In genomic region chr6:18343741-18344140, GRCh38 we compare ENCODE assay signal across 11 cellular contexts. TPM values are rescaled to one million over a fixed set of nuclear protein-coding genes. Genes with fewer than 3 reads are reported as not detected.
DNase-seq lines count a peak whose midpoint lies in the region; ATAC-seq and TF ChIP-seq lines count a peak whose summit lies in the region.
"Had no signal": no experiment of that assay in that cellular context is flagged by ENCODE, and none has a peak within 500 bp of the region (broad histone marks: within the 10 kb centered on the region; RNA-seq: fewer than 3 reads in every experiment).

No MANE protein-coding gene starts in this region.

- peak overlapping the region; percentile 49 for H2AFZ ChIP-seq in PC-9

- H3K9me3 ChIP-seq in PC-9 (ENCODE audit: insufficient read depth, low read depth): no peaks in the 10 kb centered on the region
- H3K9me3 ChIP-seq: SJSA1 had no signal

- intact Hi-C loops in activated CD8-positive, alpha-beta T cell treated with anti-CD3 and anti-CD28 coated beads for 36 hours (cut with micrococcal nuclease): no loop called here
- intact Hi-C loops in PC-9 (cut with micrococcal nuclease; ENCODE audit: unreplicated experiment): loop anchor here (1.0 to 5.0 kb wide), 3 partner anchors 44 to 159 kb away; partner anchors contain the start of gene RNF144B

- no peak for TF ChIP-seq CTCF in activated CD8-positive, alpha-beta T cell treated with anti-CD3 and anti-CD28 coated beads for 36 hours (IDR thresholded peaks at IDR 0.05)
- TF ChIP-seq CTCF in PC-9 (conservative IDR thresholded peaks at IDR 0.05) (no peak), omental fat pad (IDR thresholded peaks at IDR 0.05) (no peak)

- H3K9me2 ChIP-seq in PC-9 (ENCODE audit: insufficient read depth): no peaks in the 10 kb centered on the region

- H3K36me3 ChIP-seq in PC-9 (ENCODE audit: low read depth): no peaks in the 10 kb centered on the region
- H3K36me3 ChIP-seq: SJSA1 had no signal

- peak overlapping the region; percentile 54 for H3K4me2 ChIP-seq in PC-9
- H3K4me2 ChIP-seq: KMS-11 had no signal

- H3K4me1 Mint-ChIP-seq in activated CD8-positive, alpha-beta T cell treated with anti-CD3 and anti-CD28 coated beads for 36 hours (ENCODE audit: low read depth): peaks cover 1% of the 10 kb centered on the region
- no peaks in the 10 kb centered on the region for H3K4me1 Mint-ChIP-seq in activated CD8-positive, alpha-beta T cell treated with anti-CD3 and anti-CD28 coated beads, Interleukin-2, amount 10 ng/mL, durations not matched to agents 7 days and 5 days (ENCODE audit: low read depth)
- H3K4me1 Mint-ChIP-seq: activated CD4-positive, alpha-beta T cell treated with anti-CD3 and anti-CD28 coated beads, Interleukin-2, amount 10 ng/mL, durations not matched to agents 7 days and 5 days had no signal

- no peaks in the 10 kb centered on the region for H4K20me1 ChIP-seq in PC-9 (ENCODE audit: insufficient read depth)

- peaks cover 11% of the 10 kb centered on the region for H3K27me3 Mint-ChIP-seq in activated CD8-positive, alpha-beta T cell treated with anti-CD3 and anti-CD28 coated beads for 36 hours
- peaks cover 3% of the 10 kb centered on the region for H3K27me3 Mint-ChIP-seq in activated CD8-positive, alpha-beta T cell treated with anti-CD3 and anti-CD28 coated beads, Interleukin-2, amount 10 ng/mL, durations not matched to agents 7 days and 5 days (ENCODE audit: low read depth)

- H3F3A ChIP-seq in PC-9 (ENCODE audit: insufficient read depth, low read depth): no peaks in the 10 kb centered on the region

- H3K27ac ChIP-seq in PC-9 (peak overlapping the region; percentile 68), epithelial cell of prostate (peak overlapping the region; percentile 95)
- H3K27ac ChIP-seq: KMS-11, SJSA1 had no signal

- ATAC-seq in activated CD8-positive, alpha-beta T cell treated with anti-CD3 and anti-CD28 coated beads for 36 hours: peak; percentile 64
- no peak for ATAC-seq in activated CD8-positive, alpha-beta T cell treated with anti-CD3 and anti-CD28 coated beads, Interleukin-2, amount 10 ng/mL, durations not matched to agents 7 days and 5 days
- ATAC-seq in omental fat pad (ENCODE audit: low FRiP score) (no peak), HG02678 (IDR thresholded peaks at IDR 0.05; ENCODE audit: unreplicated experiment) (no peak)

- no peaks in the 10 kb centered on the region for H3K36me3 Mint-ChIP-seq in activated CD8-positive, alpha-beta T cell treated with anti-CD3 and anti-CD28 coated beads for 36 hours (ENCODE audit: low read depth)
- H3K36me3 Mint-ChIP-seq in activated CD8-positive, alpha-beta T cell treated with anti-CD3 and anti-CD28 coated beads, Interleukin-2, amount 10 ng/mL, durations not matched to agents 7 days and 5 days (ENCODE audit: low read depth): no peaks in the 10 kb centered on the region

- H3K4me3 ChIP-seq in PC-9: no peak overlapping the region
- H3K4me3 ChIP-seq: SJSA1 had no signal

- H3K79me2 ChIP-seq in PC-9 (ENCODE audit: low read depth): no peaks in the 10 kb centered on the region

- no peak overlapping the region for H3K27ac Mint-ChIP-seq in activated CD8-positive, alpha-beta T cell treated with anti-CD3 and anti-CD28 coated beads for 36 hours
- no peak overlapping the region for H3K27ac Mint-ChIP-seq in activated CD8-positive, alpha-beta T cell treated with anti-CD3 and anti-CD28 coated beads, Interleukin-2, amount 10 ng/mL, durations not matched to agents 7 days and 5 days
- H3K27ac Mint-ChIP-seq: activated CD4-positive, alpha-beta T cell treated with anti-CD3 and anti-CD28 coated beads, Interleukin-2, amount 10 ng/mL, durations not matched to agents 7 days and 5 days had no signal

- POLR2A ChIA-PET in activated CD8-positive, alpha-beta T cell treated with anti-CD3 and anti-CD28 coated beads for 36 hours (lab: Charles Lee): interaction anchor here (0.7 kb wide), 1 partner anchor 138 kb away, joined by 3 read pairs; no protein-coding TSS in a partner anchor
- POLR2A ChIA-PET in activated CD8-positive, alpha-beta T cell treated with anti-CD3 and anti-CD28 coated beads, Interleukin-2, amount 10 ng/mL, durations not matched to agents 7 days and 5 days (lab: Charles Lee): no interaction called here
- POLR2A ChIA-PET in PC-9 (lab: Charles Lee; ENCODE audit: unreplicated experiment): interaction anchor here (0.6 kb wide), 2 partner anchors 88 to 1310 kb away, joined by 8 to 9 read pairs; no protein-coding TSS in a partner anchor

- CTCF ChIA-PET in activated CD8-positive, alpha-beta T cell treated with anti-CD3 and anti-CD28 coated beads for 36 hours (lab: Charles Lee): no interaction called here
- CTCF ChIA-PET in activated CD8-positive, alpha-beta T cell treated with anti-CD3 and anti-CD28 coated beads, Interleukin-2, amount 10 ng/mL, durations not matched to agents 7 days and 5 days (lab: Charles Lee): interaction anchor here (1.0 kb wide), 1 partner anchor 20 kb away, joined by 3 read pairs; no protein-coding TSS in a partner anchor
- CTCF ChIA-PET in PC-9 (lab: Charles Lee): no interaction called here

- BruUV-seq in PC-9 (replicated peaks; lab: Mats Ljungman, UMichigan): no TSS peak

- H3K27me3 ChIP-seq in PC-9 (ENCODE audit: insufficient read depth, low read depth): no peaks in the 10 kb centered on the region
- H3K27me3 ChIP-seq: SJSA1 had no signal

- no peak overlapping the region for H3K4me3 Mint-ChIP-seq in activated CD8-positive, alpha-beta T cell treated with anti-CD3 and anti-CD28 coated beads for 36 hours
- H3K4me3 Mint-ChIP-seq in activated CD8-positive, alpha-beta T cell treated with anti-CD3 and anti-CD28 coated beads, Interleukin-2, amount 10 ng/mL, durations not matched to agents 7 days and 5 days: no peak overlapping the region
- H3K4me3 Mint-ChIP-seq: activated CD4-positive, alpha-beta T cell treated with anti-CD3 and anti-CD28 coated beads, Interleukin-2, amount 10 ng/mL, durations not matched to agents 7 days and 5 days had no signal

- H3K4me1 ChIP-seq in PC-9 (replicated peaks; ENCODE audit: insufficient read depth): peaks cover 22% of the 10 kb centered on the region

- DNase-seq in activated CD8-positive, alpha-beta T cell treated with anti-CD3 and anti-CD28 coated beads for 36 hours: peak; percentile 6
- no peak for DNase-seq in activated CD8-positive, alpha-beta T cell treated with anti-CD3 and anti-CD28 coated beads, Interleukin-2, amount 10 ng/mL, durations not matched to agents 7 days and 5 days
- DNase-seq in PC-9 (peak in 1 of 2 experiments; percentile 73), epithelial cell of prostate (ENCODE audit: low read depth, low spot score) (peak; percentile 88), omental fat pad (ENCODE audit: low spot score) (no peak), NCI-H1694 treated with DMSO at 0.1 percent for 48 hours (lab: John Stamatoyannopoulos, UW) (no peak)
- DNase-seq in stimulated activated CD8-positive, alpha-beta memory T cell treated with anti-CD3 and anti-CD28 coated beads, Interleukin-4, amount 100 ng/mL, for 48 hours: peak; percentile 32
- DNase-seq: activated CD4-positive, alpha-beta T cell treated with anti-CD3 and anti-CD28 coated beads, Interleukin-2, amount 10 ng/mL, durations not matched to agents 7 days and 5 days had no signal

- H3K9me3 Mint-ChIP-seq in activated CD8-positive, alpha-beta T cell treated with anti-CD3 and anti-CD28 coated beads for 36 hours: no peaks in the 10 kb centered on the region
- no peaks in the 10 kb centered on the region for H3K9me3 Mint-ChIP-seq in activated CD8-positive, alpha-beta T cell treated with anti-CD3 and anti-CD28 coated beads, Interleukin-2, amount 10 ng/mL, durations not matched to agents 7 days and 5 days (ENCODE audit: insufficient read depth)
- H3K9me3 Mint-ChIP-seq: activated CD4-positive, alpha-beta T cell treated with anti-CD3 and anti-CD28 coated beads, Interleukin-2, amount 10 ng/mL, durations not matched to agents 7 days and 5 days had no signal

RNA-seq across cellular contexts. Expression of gene RNF144B, which starts 43.4 kb away (rescaled TPM):
- 1 to 10 TPM; 1.8 to 1.9 TPM for total RNA-seq in activated CD8-positive, alpha-beta T cell treated with anti-CD3 and anti-CD28 coated beads for 36 hours
- 1 to 10 TPM in 1 of 2 experiments, under 1 TPM in 1; 0.73 to 1.9 TPM for total RNA-seq in activated CD8-positive, alpha-beta T cell treated with anti-CD3 and anti-CD28 coated beads, Interleukin-2, amount 10 ng/mL, durations not matched to agents 7 days and 5 days
- 26.2 and 34.5 TPM in 2 replicates for total RNA-seq in PC-9 (2021)
- total RNA-seq in omental fat pad: 10 to 100 TPM; 13.3 to 43.5 (median 26.8) TPM

Comparison
In these comparisons a context has a peak if more than half of its experiments do, and no peak if none do; other contexts are left out.
1. DNase-seq: peak in activated CD8-positive, alpha-beta T cell treated with anti-CD3 and anti-CD28 coated beads for 36 hours (single experiment), epithelial cell of prostate (single experiment) and stimulated activated CD8-positive, alpha-beta memory T cell treated with anti-CD3 and anti-CD28 coated beads, Interleukin-4, amount 100 ng/mL, for 48 hours (single experiment); none in activated CD8-positive, alpha-beta T cell treated with anti-CD3 and anti-CD28 coated beads, Interleukin-2, amount 10 ng/mL, durations not matched to agents 7 days and 5 days (single experiment), omental fat pad (single experiment) and NCI-H1694 treated with DMSO at 0.1 percent for 48 hours (single experiment).